ENCODE assay signal across 22 cellular contexts in genomic region chr18:23971656-23972230, GRCh38. TPM values are rescaled to one million over a fixed set of nuclear protein-coding genes. Genes with fewer than 3 reads are reported as not detected.
DNase-seq lines count a peak whose midpoint lies in the region; ATAC-seq and TF ChIP-seq lines count a peak whose summit lies in the region.
"Had no signal": no experiment of that assay in that cellular context is flagged by ENCODE, and none has a peak within 500 bp of the region (broad histone marks: within the 10 kb centered on the region; RNA-seq: fewer than 3 reads in every experiment).

No MANE protein-coding gene starts in this region.

- intact Hi-C loops in mammary epithelial cell (cut with micrococcal nuclease): no loop called here
- intact Hi-C loops in breast epithelium (cut with DNase I; ENCODE audit: low total_unique reads): no loop called here

- no peak for TF ChIP-seq POLR2A in breast epithelium (IDR thresholded peaks at IDR 0.05)

- H3K4me3 ChIP-seq in mammary epithelial cell (replicated peaks in 1 of 3; ENCODE audit: insufficient read depth in 1 of 3, low read depth in 2 of 3, low read length in 3 of 3) (no peak overlapping the region), breast epithelium (no peak overlapping the region)
- H3K4me3 ChIP-seq: lower lobe of right lung, SJSA1, vagina had no signal

- in situ Hi-C loops in mammary epithelial cell (cut with MboI; ENCODE audit: low sequenced_read_pairs in 2 of 2): no loop called here

- no peak for DNase-seq in mammary epithelial cell
- DNase-seq in breast epithelium (ENCODE audit: low spot score in 2 of 2): no peak
- DNase-seq in memory B cell (ENCODE audit: low spot score in 2 of 2): no peak
- no peak for DNase-seq in kidney tubule cell (ENCODE audit: low spot score)
- no peak for DNase-seq in NCI-H187 treated with DMSO at 0.1 percent for 48 hours (lab: John Stamatoyannopoulos, UW)
- DNase-seq in COLO829 (ENCODE audit: low spot score): no peak
- DNase-seq: activated CD8-positive, alpha-beta memory T cell treated with anti-CD3 and anti-CD28 coated beads, Interleukin-2, amount 50 U/mL, for 48 hours; cerebellar nuclear complex; GF-D8; H7; IMR-90; lower lobe of right lung; NCI-H1048; NCI-H187; NCI-H526 had no signal

- peaks cover 9% of the 10 kb centered on the region for H3K4me1 ChIP-seq in mammary epithelial cell (ENCODE audit: insufficient read depth, low read length)
- no peaks in the 10 kb centered on the region for H3K4me1 ChIP-seq in breast epithelium
- H3K4me1 ChIP-seq: SJSA1, vagina had no signal

- no peaks in the 10 kb centered on the region for H3K9me3 Mint-ChIP-seq in activated T-helper 17 cell treated with anti-CD3 and anti-CD28 coated beads, Interleukin-2, amount 50 U/mL, for 72 hours
- peaks cover 3% of the 10 kb centered on the region for H3K9me3 Mint-ChIP-seq in memory B cell

- WGBS in mammary epithelial cell (ENCODE audit: low coverage, missing lambda C conversion rate): 87% methylated on average over 5 of the region's 5 CpGs

- peak overlapping the region; percentile 4 for H3K4me2 ChIP-seq in mammary epithelial cell (ENCODE audit: insufficient read depth, low read depth, low read length)

- H3K9me3 ChIP-seq in mammary epithelial cell (replicated peaks; ENCODE audit: insufficient read depth, low read length): no peaks in the 10 kb centered on the region
- H3K9me3 ChIP-seq in breast epithelium: no peaks in the 10 kb centered on the region
- H3K9me3 ChIP-seq: lower lobe of right lung, SJSA1, vagina had no signal

- H3K27me3 ChIP-seq in mammary epithelial cell (ENCODE audit: insufficient read depth, low read length) (no peaks in the 10 kb centered on the region), breast epithelium (no peaks in the 10 kb centered on the region)
- H3K27me3 ChIP-seq: SJSA1, vagina had no signal

- peaks cover 62% of the 10 kb centered on the region for H3K4me1 Mint-ChIP-seq in activated T-helper 17 cell treated with anti-CD3 and anti-CD28 coated beads, Interleukin-2, amount 50 U/mL, for 72 hours
- H3K4me1 Mint-ChIP-seq in memory B cell: peaks cover 48% of the 10 kb centered on the region

- H3K4me3 Mint-ChIP-seq in activated T-helper 17 cell treated with anti-CD3 and anti-CD28 coated beads, Interleukin-2, amount 50 U/mL, for 72 hours: peak overlapping the region; percentile 63
- H3K4me3 Mint-ChIP-seq in memory B cell: no peak overlapping the region
- H3K4me3 Mint-ChIP-seq: activated naive CD8-positive, alpha-beta T cell had no signal

- H3K9ac ChIP-seq in mammary epithelial cell (ENCODE audit: insufficient read depth, low read length): no peak overlapping the region

- CTCF ChIA-PET in mammary epithelial cell (lab: Charles Lee; ENCODE audit: low non-redundant PET): interaction anchor here (0.6 kb wide), 1 partner anchor 20 kb away, joined by 3 read pairs; no protein-coding TSS in a partner anchor

- ATAC-seq in activated T-helper 17 cell treated with anti-CD3 and anti-CD28 coated beads, Interleukin-2, amount 50 U/mL, for 72 hours (replicated peaks): no peak
- ATAC-seq in memory B cell (ENCODE audit: low read depth) (no peak), HG02884 (IDR thresholded peaks at IDR 0.05; ENCODE audit: unreplicated experiment) (no peak)
- ATAC-seq: lower lobe of right lung had no signal

- H3K79me2 ChIP-seq in mammary epithelial cell (ENCODE audit: insufficient read depth, low read length): no peaks in the 10 kb centered on the region

- H3K36me3 ChIP-seq in mammary epithelial cell (ENCODE audit: insufficient read depth, low read length) (no peaks in the 10 kb centered on the region), breast epithelium (no peaks in the 10 kb centered on the region)
- H3K36me3 ChIP-seq: lower lobe of right lung, SJSA1, vagina had no signal

- no peak overlapping the region for H2AFZ ChIP-seq in mammary epithelial cell (ENCODE audit: low read depth, low read length)

- no peaks in the 10 kb centered on the region for H4K20me1 ChIP-seq in mammary epithelial cell (ENCODE audit: insufficient read depth, low read length)

- dilution Hi-C loops in mammary epithelial cell (cut with HindIII; ENCODE audit: low sequenced_read_pairs): no loop called here

- peak overlapping the region; percentile 80 for H3K27ac Mint-ChIP-seq in activated T-helper 17 cell treated with anti-CD3 and anti-CD28 coated beads, Interleukin-2, amount 50 U/mL, for 72 hours
- peak overlapping the region; percentile 93 for H3K27ac Mint-ChIP-seq in memory B cell
- H3K27ac Mint-ChIP-seq: progenitor cell of endocrine pancreas had no signal

- TF ChIP-seq CTCF in mammary epithelial cell (conservative IDR thresholded peaks at IDR 0.05 in 1 of 2, IDR thresholded peaks at IDR 0.05 in 1 of 2; ENCODE audit: extremely low read depth in 1 of 2, insufficient read depth in 1 of 2, low read depth in 1 of 2, low read length in 2 of 2): no peak
- no peak for TF ChIP-seq CTCF in breast epithelium (IDR thresholded peaks at IDR 0.05)

- no peaks in the 10 kb centered on the region for H3K36me3 Mint-ChIP-seq in activated T-helper 17 cell treated with anti-CD3 and anti-CD28 coated beads, Interleukin-2, amount 50 U/mL, for 72 hours (ENCODE audit: low read depth)
- no peaks in the 10 kb centered on the region for H3K36me3 Mint-ChIP-seq in memory B cell

- BruUV-seq in mammary epithelial cell (replicated peaks; lab: Mats Ljungman, UMichigan): no TSS peak

- H3K27ac ChIP-seq in mammary epithelial cell (ENCODE audit: insufficient read depth, low read depth, low read length) (no peak overlapping the region), breast epithelium (no peak overlapping the region)
- H3K27ac ChIP-seq: lower lobe of right lung, SJSA1, vagina had no signal

- H3K27me3 Mint-ChIP-seq in activated T-helper 17 cell treated with anti-CD3 and anti-CD28 coated beads, Interleukin-2, amount 50 U/mL, for 72 hours: no peaks in the 10 kb centered on the region
- H3K27me3 Mint-ChIP-seq in memory B cell: no peaks in the 10 kb centered on the region
- H3K27me3 Mint-ChIP-seq: activated naive CD8-positive, alpha-beta T cell; stimulated activated naive CD8-positive, alpha-beta T cell treated with anti-CD3 and anti-CD28 coated beads, Interleukin-15, Interleukin-2, amounts not matched to agents 100 ng/mL and 50 ng/mL, for 24 hours had no signal

RNA-seq across cellular contexts. Expression of gene TTC39C, which starts 42.8 kb away (rescaled TPM):
- total RNA-seq in mammary epithelial cell: 10 to 100 TPM; 12.0 to 31.0 TPM
- 16.4 TPM for polyA plus RNA-seq in mammary epithelial cell
- polyA minus RNA-seq in mammary epithelial cell: 44.2 TPM
- 10 to 100 TPM; 49.8 to 59.0 (median 53.0) TPM for total RNA-seq in breast epithelium
- 10 to 100 TPM; 59.6 to 76.7 TPM for total RNA-seq in activated T-helper 17 cell treated with anti-CD3 and anti-CD28 coated beads, Interleukin-2, amount 50 U/mL, for 72 hours
